Comparison of ENCODE assay signal across 1 cellular context in genomic region chr9:35651964-35652828, GRCh38.
TF ChIP-seq lines count a peak whose summit lies in the region.

No MANE protein-coding gene starts in this region.

TF ChIP-seq in liver, 16 proteins besides CTCF, POLR2A, EP300 and RAD21 (continued from another document):
- no peak for TF ChIP-seq REST (IDR thresholded peaks at IDR 0.05)
- TF ChIP-seq MAX (IDR thresholded peaks at IDR 0.05): no peak
- TF ChIP-seq FOXA1 (IDR thresholded peaks at IDR 0.05): no peak
- TF ChIP-seq ZBTB33 (IDR thresholded peaks at IDR 0.05): no peak
- no peak for TF ChIP-seq GABPA (IDR thresholded peaks at IDR 0.05 in 1 of 2, conservative IDR thresholded peaks at IDR 0.05 in 1 of 2)
- no peak for TF ChIP-seq ATF3 (IDR thresholded peaks at IDR 0.05)
- peak; percentile 78 to 87 for TF ChIP-seq JUND (IDR thresholded peaks at IDR 0.05)
- TF ChIP-seq NR2F2 (IDR thresholded peaks at IDR 0.05): no peak
- TF ChIP-seq SP1 (IDR thresholded peaks at IDR 0.05): peak; percentile 9
- TF ChIP-seq TAF1 (conservative IDR thresholded peaks at IDR 0.05): no peak
- no peak for TF ChIP-seq HNF4G (IDR thresholded peaks at IDR 0.05)
